ENCODE assay signal across 14 cellular contexts in genomic region chr4:4858527-4858926, GRCh38. TPM values are rescaled to one million over a fixed set of nuclear protein-coding genes. Genes with fewer than 3 reads are reported as not detected.
DNase-seq lines count a peak whose midpoint lies in the region; ATAC-seq, FAIRE-seq and TF ChIP-seq lines count a peak whose summit lies in the region.
"Had no signal": no experiment of that assay in that cellular context is flagged by ENCODE, and none has a peak within 500 bp of the region (broad histone marks: within the 10 kb centered on the region; RNA-seq: fewer than 3 reads in every experiment).

No MANE protein-coding gene starts in this region.

- TF ChIP-seq CTCF in CD4-positive, alpha-beta T cell (IDR thresholded peaks at IDR 0.05): no peak
- no peak for TF ChIP-seq CTCF in HCT116 (IDR thresholded peaks at IDR 0.05 in 2 of 3, conservative IDR thresholded peaks at IDR 0.05 in 1 of 3; ENCODE audit: borderline replicate concordance in 1 of 3, insufficient read depth in 1 of 3, low read depth in 2 of 3, low read length in 2 of 3)
- no peak for TF ChIP-seq CTCF in neural crest cell (conservative IDR thresholded peaks at IDR 0.05)
- TF ChIP-seq CTCF in WERI-Rb-1 (IDR thresholded peaks at IDR 0.05; ENCODE audit: low read depth, low read length): no peak

- no peak for TF ChIP-seq RAD21 in HCT116 (IDR thresholded peaks at IDR 0.05; ENCODE audit: low read depth)

- TF ChIP-seq POLR2A in HCT116 (IDR thresholded peaks at IDR 0.05; ENCODE audit: borderline replicate concordance, extremely low read depth, insufficient read depth, insufficient read length): no peak
- TF ChIP-seq POLR2A in H54 (IDR thresholded peaks at IDR 0.05; ENCODE audit: low read depth, low read length): no peak

- H3K9ac ChIP-seq in HCT116 (ENCODE audit: low read length) (peak overlapping the region; percentile 88; the same call in 1 of the 2 replicates), endocrine pancreas (ENCODE audit: control insufficient read depth, insufficient read depth, low read length) (no peak overlapping the region)

- no TSS peak for BruUV-seq in HCT116 (replicated peaks; lab: Mats Ljungman, UMichigan)

- DNase-seq in CD4-positive, alpha-beta T cell: no peak
- DNase-seq in HCT116 (ENCODE audit: low read depth, low spot score) (no peak), neural crest cell (ENCODE audit: low read depth, low spot score) (no peak), H54 (ENCODE audit: insufficient read length, low spot score) (no peak), WERI-Rb-1 (no peak), AG08396 (ENCODE audit: low spot score) (no peak)
- DNase-seq: activated CD4-positive, alpha-beta T cell treated with anti-CD3 and anti-CD28 coated beads for 1 hour; HCEC 1CT; mammary epithelial cell; NCI-H1694 treated with DMSO at 0.1 percent for 48 hours; NCI-H510A treated with DMSO at 0.1 percent for 48 hours; pancreas had no signal

- no peaks in the 10 kb centered on the region for H3K36me3 Mint-ChIP-seq in CD4-positive, alpha-beta T cell (ENCODE audit: low read depth)
- H3K36me3 Mint-ChIP-seq in neural crest cell (ENCODE audit: low read depth): no peaks in the 10 kb centered on the region

- no peaks in the 10 kb centered on the region for H3K9me2 ChIP-seq in HCT116 (ENCODE audit: insufficient read depth)

- H4K20me1 ChIP-seq in HCT116 (ENCODE audit: insufficient read depth): peaks cover 3% of the 10 kb centered on the region; the same call in 1 of the 2 replicates

- no peak for ATAC-seq in CD4-positive, alpha-beta T cell (ENCODE audit: poor library complexity)
- ATAC-seq in HCT116: no peak

- no peaks in the 10 kb centered on the region for H3K9me3 Mint-ChIP-seq in CD4-positive, alpha-beta T cell
- no peaks in the 10 kb centered on the region for H3K9me3 Mint-ChIP-seq in neural crest cell

- peak overlapping the region; percentile 76 for H3K4me2 ChIP-seq in HCT116 (ENCODE audit: low read length)

- intact Hi-C loops in CD4-positive, alpha-beta T cell (cut with DNase I, micrococcal nuclease): no loop called here
- intact Hi-C loops in HCT116 (cut with micrococcal nuclease): loop anchor here (5.0 kb wide), 3 partner anchors 96 to 316 kb away; partner anchors contain the start of gene STX18

- peaks cover 87% of the 10 kb centered on the region for H3K27me3 Mint-ChIP-seq in CD4-positive, alpha-beta T cell
- H3K27me3 Mint-ChIP-seq in neural crest cell (ENCODE audit: low read depth): peaks cover 90% of the 10 kb centered on the region

- no peak overlapping the region for H3K27ac Mint-ChIP-seq in CD4-positive, alpha-beta T cell
- no peak overlapping the region for H3K27ac Mint-ChIP-seq in neural crest cell (ENCODE audit: unreplicated experiment)

- no peak overlapping the region for H2AFZ ChIP-seq in HCT116 (ENCODE audit: low read depth, low read length, poor library complexity, severe bottlenecking)

- H3K4me1 Mint-ChIP-seq in CD4-positive, alpha-beta T cell (ENCODE audit: low read depth): peaks cover 51% of the 10 kb centered on the region
- H3K4me1 Mint-ChIP-seq in neural crest cell: peaks cover 64% of the 10 kb centered on the region

- H3K27me3 ChIP-seq in CD4-positive, alpha-beta T cell (ENCODE audit: control insufficient read depth, insufficient read depth, low read length): peaks cover 92% of the 10 kb centered on the region
- no peaks in the 10 kb centered on the region for H3K27me3 ChIP-seq in HCT116 (ENCODE audit: insufficient read depth, low read length)
- H3K27me3 ChIP-seq in endocrine pancreas (ENCODE audit: control insufficient read depth, insufficient read depth, low read length): peaks cover 30% of the 10 kb centered on the region
- peaks cover 58% of the 10 kb centered on the region for H3K27me3 ChIP-seq in WERI-Rb-1 (ENCODE audit: insufficient read depth, low read depth, severe bottlenecking)

- no peak for FAIRE-seq in H54 (lab: Jason Lieb, UNC)
- FAIRE-seq: pancreas had no signal

- CTCF ChIA-PET in CD4-positive, alpha-beta T cell (lab: Charles Lee): no interaction called here
- CTCF ChIA-PET in HCT116 (lab: Charles Lee): no interaction called here

- H3K36me3 ChIP-seq in HCT116 (ENCODE audit: control insufficient read depth in 1 of 2, insufficient read depth in 2 of 2, low read length in 2 of 2) (peaks cover 11 to 20% of the 10 kb centered on the region in 2 experiments; a peak in 3 of 4 replicates), endocrine pancreas (ENCODE audit: control insufficient read depth, insufficient read depth, low read length) (peaks cover 6% of the 10 kb centered on the region), WERI-Rb-1 (peaks cover 5% of the 10 kb centered on the region)
- H3K36me3 ChIP-seq: pancreas had no signal

- peak overlapping the region in 1 of 2 experiments; percentile 67; a peak in 1 of 4 replicates for H3K4me3 ChIP-seq in HCT116 (replicated peaks in 1 of 2; ENCODE audit: low read depth in 1 of 2, low read length in 2 of 2)
- H3K4me3 ChIP-seq in endocrine pancreas (ENCODE audit: control insufficient read depth, insufficient read depth, low read length): peak overlapping the region; percentile 9
- no peak overlapping the region for H3K4me3 ChIP-seq in WERI-Rb-1 (ENCODE audit: low read depth, low read length)

- H3K79me2 ChIP-seq in HCT116 (ENCODE audit: insufficient read depth, low read length): peaks cover 30% of the 10 kb centered on the region

- no peaks in the 10 kb centered on the region for H3K9me3 ChIP-seq in CD4-positive, alpha-beta T cell (ENCODE audit: control insufficient read depth, low read length)
- H3K9me3 ChIP-seq in HCT116 (ENCODE audit: control insufficient read depth in 1 of 2, insufficient read depth in 1 of 2, low read depth in 1 of 2, low read length in 2 of 2) (no peaks in the 10 kb centered on the region), endocrine pancreas (ENCODE audit: control insufficient read depth, low read length) (no peaks in the 10 kb centered on the region), WERI-Rb-1 (ENCODE audit: severe bottlenecking) (no peaks in the 10 kb centered on the region)
- H3K9me3 ChIP-seq: pancreas had no signal

- H3K27ac ChIP-seq in CD4-positive, alpha-beta T cell (ENCODE audit: low read depth, low read length): no peak overlapping the region
- H3K27ac ChIP-seq in HCT116 (ENCODE audit: low read depth, low read length) (peak overlapping the region; percentile 94; the same call in 1 of the 2 replicates), WERI-Rb-1 (no peak overlapping the region)
- H3K27ac ChIP-seq: pancreas had no signal

- H3K4me1 ChIP-seq in HCT116 (ENCODE audit: control insufficient read depth in 1 of 2, insufficient read depth in 2 of 2, low read length in 2 of 2) (peaks cover 22 to 44% of the 10 kb centered on the region in 2 experiments), endocrine pancreas (ENCODE audit: control insufficient read depth, insufficient read depth, low read length) (no peaks in the 10 kb centered on the region)

- H3K4me3 Mint-ChIP-seq in CD4-positive, alpha-beta T cell: peak overlapping the region; percentile 81
- H3K4me3 Mint-ChIP-seq in neural crest cell: peak overlapping the region; percentile 84

- RAD21 ChIA-PET in HCT116 (lab: Charles Lee; ENCODE audit: low non-redundant PET in 1 of 2, low total read pairs in 2 of 2, uncharacterized antibody in 2 of 2, unreplicated experiment in 2 of 2): no interaction called here

- POLR2A ChIA-PET in CD4-positive, alpha-beta T cell (lab: Charles Lee): no interaction called here
- POLR2A ChIA-PET in HCT116 (lab: Charles Lee): interaction anchor here (0.6 to 2.4 kb wide), 2 partner anchors 97 to 199 kb away, joined by 5 to 9 read pairs; no protein-coding TSS in a partner anchor

TF ChIP-seq in HCT116, 20 proteins besides CTCF, POLR2A, EP300 and RAD21:
- TF ChIP-seq ELF1 (IDR thresholded peaks at IDR 0.05; ENCODE audit: borderline replicate concordance, low read depth): no peak
- TF ChIP-seq ZFX (IDR thresholded peaks at IDR 0.05): no peak
- no peak for TF ChIP-seq SRF (IDR thresholded peaks at IDR 0.05; ENCODE audit: low read depth)
- TF ChIP-seq ZBTB33 (IDR thresholded peaks at IDR 0.05; ENCODE audit: extremely low read depth, insufficient replicate concordance, low read length): no peak

RNA-seq across cellular contexts. Expression of gene MSX1, which starts 0.9 kb away (rescaled TPM):
- not detected for total RNA-seq in CD4-positive, alpha-beta T cell
- total RNA-seq in HCT116 (2021; ENCODE audit: unreplicated experiment) (59.9 TPM), neural crest cell (2.2 and 2.5 TPM in 2 replicates)
- polyA plus RNA-seq in HCT116 (2012): 36.3 and 38.1 TPM in 2 replicates
- total RNA-seq: T-helper 1 cell treated with Interleukin-12 subunit alpha and Interleukin-12 subunit beta and Interleukin-4 antibody, amounts not matched to agents 30 ng/mL and 1 ng/mL, for 36 hours had no signal

Comparison
In these comparisons a context has a peak if more than half of its experiments do, and no peak if none do; other contexts are left out.
1. RNA of gene MSX1, which starts 0.9 kb away (total RNA-seq): 59.9 TPM in HCT116 (single experiment); 2.2 to 2.5 TPM in neural crest cell and not detected in CD4-positive, alpha-beta T cell; every median in the first group is over 10 times any median in the second.